8 cellular contexts compared by ENCODE assay signal in genomic region chr12:95582230-95583058, GRCh38. TPM values are rescaled to one million over a fixed set of nuclear protein-coding genes. Genes with fewer than 3 reads are reported as not detected.
DNase-seq lines count a peak whose midpoint lies in the region; ATAC-seq and TF ChIP-seq lines count a peak whose summit lies in the region.

No MANE protein-coding gene starts in this region.

- POLR2A ChIA-PET in CD8-positive, alpha-beta memory T cell (lab: Charles Lee): no interaction called here

- H3K27me3 ChIP-seq in right atrium auricular region: no peaks in the 10 kb centered on the region
- H3K27me3 ChIP-seq in transverse colon: no peaks in the 10 kb centered on the region
- no peaks in the 10 kb centered on the region for H3K27me3 ChIP-seq in CD8-positive, alpha-beta memory T cell (ENCODE audit: insufficient read depth, low read length, poor library complexity, severe bottlenecking)

- H3K4me1 ChIP-seq in right atrium auricular region (no peaks in the 10 kb centered on the region), transverse colon (no peaks in the 10 kb centered on the region)
- H3K4me1 ChIP-seq in CD8-positive, alpha-beta memory T cell (ENCODE audit: insufficient read depth, low read length): no peaks in the 10 kb centered on the region

- no peaks in the 10 kb centered on the region for H3K9me3 Mint-ChIP-seq in CD8-positive, alpha-beta memory T cell

- H3K27ac Mint-ChIP-seq in CD8-positive, alpha-beta memory T cell: no peak overlapping the region

- H3K9me3 ChIP-seq in right atrium auricular region (no peaks in the 10 kb centered on the region), transverse colon (no peaks in the 10 kb centered on the region)
- H3K9me3 ChIP-seq in CD8-positive, alpha-beta memory T cell (ENCODE audit: low read length): no peaks in the 10 kb centered on the region

- CTCF ChIA-PET in CD8-positive, alpha-beta memory T cell (lab: Charles Lee): no interaction called here

- peaks cover 9 to 15% of the 10 kb centered on the region in 2 donors for H3K27me3 Mint-ChIP-seq in CD8-positive, alpha-beta memory T cell

- DNase-seq in A172 (ENCODE audit: low spot score) (peak; percentile 39), KBM-7 (peak; percentile 19), SK-N-DZ (ENCODE audit: low spot score) (peak; percentile 13), right atrium auricular region (ENCODE audit: low spot score) (no peak), transverse colon (no peak), OCI-M2 (lab: John Stamatoyannopoulos, UW; ENCODE audit: unreplicated experiment) (no peak)
- DNase-seq in CD8-positive, alpha-beta memory T cell: no peak

- H3K4me1 Mint-ChIP-seq in CD8-positive, alpha-beta memory T cell: no peaks in the 10 kb centered on the region

- H3K4me3 ChIP-seq in right atrium auricular region (no peak overlapping the region), transverse colon (no peak overlapping the region)
- H3K4me3 ChIP-seq in CD8-positive, alpha-beta memory T cell (ENCODE audit: low read length): no peak overlapping the region

- 35 to 48% methylated on average over 6 to 8 of the region's 8 CpGs for WGBS in transverse colon (ENCODE audit: low coverage in 1 of 2), 2 donors

- peak; percentile 24 to 73 for TF ChIP-seq CTCF in right atrium auricular region (IDR thresholded peaks at IDR 0.05)
- peak in 4 of 5 experiments; percentile 24 to 37 (median 34) for TF ChIP-seq CTCF in transverse colon (IDR thresholded peaks at IDR 0.05)

- intact Hi-C loops in transverse colon (cut with DNase I; ENCODE audit: low total_unique reads): loop anchor here (10.0 kb wide), 1 partner anchor 232 kb away; no protein-coding TSS in a partner anchor

- no peaks in the 10 kb centered on the region for H3K36me3 Mint-ChIP-seq in CD8-positive, alpha-beta memory T cell

- no peak overlapping the region for H3K4me3 Mint-ChIP-seq in CD8-positive, alpha-beta memory T cell

- TF ChIP-seq POLR2A in transverse colon (IDR thresholded peaks at IDR 0.05): no peak

- H3K36me3 ChIP-seq in right atrium auricular region: no peaks in the 10 kb centered on the region
- no peaks in the 10 kb centered on the region for H3K36me3 ChIP-seq in transverse colon
- no peaks in the 10 kb centered on the region for H3K36me3 ChIP-seq in CD8-positive, alpha-beta memory T cell (ENCODE audit: insufficient read depth, low read length)

- H3K27ac ChIP-seq in right atrium auricular region: no peak overlapping the region
- H3K27ac ChIP-seq in transverse colon: no peak overlapping the region
- H3K27ac ChIP-seq in CD8-positive, alpha-beta memory T cell (ENCODE audit: low read depth, low read length): no peak overlapping the region

- TF ChIP-seq EP300 in transverse colon (IDR thresholded peaks at IDR 0.05; ENCODE audit: low read depth): no peak

- no peak for ATAC-seq in GM21367 (IDR thresholded peaks at IDR 0.05; ENCODE audit: unreplicated experiment)

- in situ Hi-C loops in KBM-7 (cut with MboI; ENCODE audit: low pct_unique_long_range_greater_than_20kb, low sequenced_read_pairs) (no loop called here), transverse colon (cut with MboI; ENCODE audit: low pct_ligation_motif_present in 1 of 4, low pct_unique_long_range_greater_than_20kb in 1 of 4, low sequenced_read_pairs in 3 of 4) (loop anchor here in 3 of 4 donors (25.0 kb wide), 3 partner anchors 230 to 430 kb away; partner anchors contain the start of gene HAL (in 1 of the 3))

RNA-seq across cellular contexts. Expression of gene USP44, which starts 31.2 kb away (rescaled TPM):
- not detected in 2 replicates for total RNA-seq in A172 (2014; rRNA removed; shearing (Covaris generic))
- polyA plus RNA-seq in SK-N-DZ (2014; cell fraction: cytosol; rRNA removed): not detected in 2 replicates
- polyA plus RNA-seq in SK-N-DZ (2014; cell fraction: nucleus; rRNA removed): not detected in 2 replicates
- 1 to 10 TPM; 1.4 to 1.9 TPM for total RNA-seq in right atrium auricular region
- total RNA-seq in transverse colon: 1 to 10 TPM in 1 of 4 donors, under 1 TPM in 1, not detected in 2; 0.41 to 1.9 TPM
- total RNA-seq in CD8-positive, alpha-beta memory T cell: 1 to 10 TPM; 5.8 to 7.1 TPM
- polyA plus RNA-seq in CD8-positive, alpha-beta memory T cell: 3.2 TPM

Comparison
In these comparisons a context has a peak if more than half of its experiments do, and no peak if none do; other contexts are left out.
1. DNase-seq: peak in A172 (single experiment), KBM-7 (single experiment) and SK-N-DZ (single experiment); none in right atrium auricular region (single experiment), transverse colon (single experiment), OCI-M2 (single experiment) and CD8-positive, alpha-beta memory T cell (0 of 5).